In the genomic region with DNA sequence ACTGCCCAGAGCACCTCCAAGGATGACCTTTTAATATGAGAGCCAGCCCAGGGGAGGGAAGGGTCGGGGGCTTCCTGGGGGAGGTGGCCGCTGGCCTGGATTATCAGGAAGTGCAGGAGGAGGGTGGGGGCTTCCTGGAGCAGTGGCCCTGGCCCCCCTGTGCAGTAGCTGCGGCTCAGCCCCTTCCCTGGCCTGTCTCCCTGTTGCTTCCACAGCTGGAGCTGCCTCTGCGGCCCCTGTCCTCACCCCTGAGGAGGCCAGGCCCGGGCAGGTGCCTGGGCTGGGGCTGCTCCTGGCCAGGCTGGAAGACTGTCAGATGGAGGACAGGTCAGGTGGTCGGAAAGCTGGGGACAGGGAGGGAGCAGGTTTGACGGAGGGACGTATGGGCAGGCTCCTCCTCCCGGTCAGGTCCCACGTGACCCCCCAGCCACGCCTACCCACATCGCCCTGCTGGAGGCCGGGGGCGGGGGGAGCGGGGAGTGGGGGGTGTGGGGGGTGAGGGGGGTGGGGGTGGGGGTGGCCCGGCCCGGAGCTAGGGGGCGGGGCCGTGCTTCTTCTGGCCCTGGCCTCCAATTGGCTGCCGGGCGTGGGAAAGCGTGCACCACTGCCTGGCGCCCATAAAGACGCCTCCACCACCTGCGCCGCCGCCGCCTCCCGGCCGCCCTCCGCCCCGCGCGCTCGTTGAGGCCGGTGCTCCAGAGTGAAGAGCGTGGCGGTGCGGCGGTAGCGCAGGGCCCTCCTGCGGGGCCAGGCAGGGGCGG, we compare ENCODE assay signal across 8 cellular contexts. TPM values are rescaled to one million over a fixed set of nuclear protein-coding genes. Genes with fewer than 3 reads are reported as not detected.
A peak's percentile ranks its signal among the peaks of the same experiment; 100 is the strongest.
DNase-seq lines count a peak whose midpoint lies in the region; ATAC-seq and TF ChIP-seq lines count a peak whose summit lies in the region.

No MANE protein-coding gene starts in this region.

- ATAC-seq in HG02870 (IDR thresholded peaks at IDR 0.05; ENCODE audit: unreplicated experiment) (peak; percentile 27), GM18858 (IDR thresholded peaks at IDR 0.05; ENCODE audit: unreplicated experiment) (no peak)

- TF ChIP-seq POLR2A in GM15510 (IDR thresholded peaks at IDR 0.05; ENCODE audit: borderline replicate concordance, extremely low read depth, insufficient read length), result peak; percentile 98
- no peak for TF ChIP-seq POLR2A in breast epithelium (IDR thresholded peaks at IDR 0.05)

- peak overlapping the region; percentile 24 to 99 (median 98) for H3K27ac Mint-ChIP-seq in immature natural killer cell

- H3K36me3 Mint-ChIP-seq in immature natural killer cell, result no peaks in the 10 kb centered on the region

- no peaks in the 10 kb centered on the region for H3K9me3 ChIP-seq in breast epithelium

- no peaks in the 10 kb centered on the region for H3K36me3 ChIP-seq in breast epithelium

- peaks cover 0 to 2% of the 10 kb centered on the region in 2 donors for H3K27me3 ChIP-seq in breast epithelium

- H3K4me3 ChIP-seq in breast epithelium, result peak overlapping the region; percentile 49 to 73 (median 59)

- peak overlapping the region; percentile 85 to 97 (median 91) for H3K4me3 Mint-ChIP-seq in immature natural killer cell

- intact Hi-C loops in breast epithelium (cut with DNase I; ENCODE audit: low total_unique reads), result no loop called here

- peaks cover 32 to 33% of the 10 kb centered on the region in 2 donors for H3K4me1 ChIP-seq in breast epithelium

- DNase-seq in NCI-H2081 (lab: John Stamatoyannopoulos, UW) (peak; percentile 85 to 92), breast epithelium (ENCODE audit: low spot score in 2 of 2) (peak; percentile 87 to 93), immature natural killer cell (peak; percentile 88 to 92 (median 92))
- peak; percentile 75 to 82 for DNase-seq in stimulated activated CD4-positive, alpha-beta T cell treated with anti-CD3 and anti-CD28 coated beads, Interleukin-15, amount 100 ng/mL, for 1 hour (ENCODE audit: low read depth in 1 of 2, low spot score in 1 of 2)

- peaks cover 6 to 24% (median 14%) of the 10 kb centered on the region in 3 donors for H3K27me3 Mint-ChIP-seq in immature natural killer cell (ENCODE audit: low read depth in 3 of 3)

- H3K9me3 Mint-ChIP-seq in immature natural killer cell, result no peaks in the 10 kb centered on the region

- H3K27ac ChIP-seq in VCaP (peak overlapping the region; percentile 99), breast epithelium (peak overlapping the region; percentile 98 to 100)

- no peak for TF ChIP-seq CTCF in VCaP (conservative IDR thresholded peaks at IDR 0.05)
- TF ChIP-seq CTCF in breast epithelium (IDR thresholded peaks at IDR 0.05), result no peak

- H3K4me1 Mint-ChIP-seq in immature natural killer cell, result peaks cover 15 to 32% of the 10 kb centered on the region in 2 donors

RNA-seq across cellular contexts. Expression of a gene that starts 10.2 kb away (rescaled TPM):
- total RNA-seq in breast epithelium, result 10 to 100 TPM; 55.8 to 75.8 (median 67.8) TPM
- polyA plus RNA-seq in immature natural killer cell, result 10 to 100 TPM; 62.5 to 75.1 (median 63.8) TPM

RNA-seq across cellular contexts. Expression of a gene that starts 15.9 kb away (rescaled TPM):
- not detected for total RNA-seq in breast epithelium
- not detected for polyA plus RNA-seq in immature natural killer cell

RNA-seq across cellular contexts. Expression of a gene that starts 19.5 kb away (rescaled TPM):
- 10 to 100 TPM; 16.5 to 32.8 (median 31.3) TPM for total RNA-seq in breast epithelium
- 10 to 100 TPM in 1 of 3 donors, 1 to 10 TPM in 2; 9.1 to 23.3 (median 9.8) TPM for polyA plus RNA-seq in immature natural killer cell

RNA-seq across cellular contexts. Expression of a gene that starts 40.6 kb away (rescaled TPM):
- total RNA-seq in breast epithelium, result 10 to 100 TPM in 2 of 3 donors, 1 to 10 TPM in 1; 4.8 to 15.8 (median 14.4) TPM
- polyA plus RNA-seq in immature natural killer cell, result 10 to 100 TPM; 10.0 to 17.1 (median 13.6) TPM
